ENCODE assay signal across 20 cellular contexts in genomic region chr5:77231470-77232138, GRCh38. TPM values are rescaled to one million over a fixed set of nuclear protein-coding genes. Genes with fewer than 3 reads are reported as not detected.
DNase-seq lines count a peak whose midpoint lies in the region; ATAC-seq and TF ChIP-seq lines count a peak whose summit lies in the region.
"Had no signal": no experiment of that assay in that cellular context is flagged by ENCODE, and none has a peak within 500 bp of the region (broad histone marks: within the 10 kb centered on the region; RNA-seq: fewer than 3 reads in every experiment).

No MANE protein-coding gene starts in this region.

- no peak for TF ChIP-seq POLR2A in upper lobe of left lung (IDR thresholded peaks at IDR 0.05)

- H3K27me3 ChIP-seq in upper lobe of left lung, result no peaks in the 10 kb centered on the region
- no peaks in the 10 kb centered on the region for H3K27me3 ChIP-seq in H7 (ENCODE audit: control insufficient read depth, insufficient read depth, low read length)
- H3K27me3 ChIP-seq: cardiac muscle cell, gastrocnemius medialis, SJSA1 had no signal

- no peaks in the 10 kb centered on the region for H3K36me3 Mint-ChIP-seq in WTC11
- no peaks in the 10 kb centered on the region for H3K36me3 Mint-ChIP-seq in activated CD4-positive, alpha-beta T cell treated with anti-CD3 and anti-CD28 coated beads, Interleukin-2, amount 10 ng/mL, durations not matched to agents 24 days and 14 days (ENCODE audit: low read depth)
- H3K36me3 Mint-ChIP-seq: CD4-positive, CD25-positive, alpha-beta regulatory T cell; natural killer cell treated with Interleukin-12 subunit alpha and Interleukin-12 subunit beta and Interleukin-15 and Interleukin-18, amount 100 ng/mL, for 72 hours had no signal

- no peak overlapping the region for H3K27ac ChIP-seq in upper lobe of left lung
- H3K27ac ChIP-seq: cardiac muscle cell, gastrocnemius medialis, SJSA1 had no signal

- CTCF ChIA-PET in WTC11 (lab: Charles Lee), result interaction anchor here (0.7 kb wide), 1 partner anchor 12 kb away, joined by 3 read pairs; no protein-coding TSS in a partner anchor

- POLR2A ChIA-PET in WTC11 (lab: Charles Lee), result interaction anchor here (0.9 kb wide), 1 partner anchor 201 kb away, joined by 3 read pairs; no protein-coding TSS in a partner anchor

- H3K4me1 Mint-ChIP-seq in WTC11, result no peaks in the 10 kb centered on the region
- peaks cover 2% of the 10 kb centered on the region for H3K4me1 Mint-ChIP-seq in activated CD4-positive, alpha-beta T cell treated with anti-CD3 and anti-CD28 coated beads, Interleukin-2, amount 10 ng/mL, durations not matched to agents 24 days and 14 days
- H3K4me1 Mint-ChIP-seq: CD4-positive, CD25-positive, alpha-beta regulatory T cell had no signal

- ATAC-seq in WTC11 (peak; percentile 60), upper lobe of left lung (ENCODE audit: low FRiP score in 2 of 2) (peak; percentile 26 to 45), GM19397 (IDR thresholded peaks at IDR 0.05; ENCODE audit: unreplicated experiment) (no peak)
- ATAC-seq: gastrocnemius medialis; natural killer cell treated with Interleukin-12 subunit alpha and Interleukin-12 subunit beta and Interleukin-15 and Interleukin-18, amount 100 ng/mL, for 72 hours; PC-3 had no signal

- H3K27me3 Mint-ChIP-seq in WTC11 (ENCODE audit: low read depth), result no peaks in the 10 kb centered on the region
- H3K27me3 Mint-ChIP-seq in activated CD4-positive, alpha-beta T cell treated with anti-CD3 and anti-CD28 coated beads, Interleukin-2, amount 10 ng/mL, durations not matched to agents 24 days and 14 days, result peaks cover 17% of the 10 kb centered on the region
- H3K27me3 Mint-ChIP-seq: CD4-positive, CD25-positive, alpha-beta regulatory T cell had no signal

- TF ChIP-seq CTCF in WTC11 (IDR thresholded peaks at IDR 0.05), result no peak
- no peak for TF ChIP-seq CTCF in upper lobe of left lung (IDR thresholded peaks at IDR 0.05)

- peaks cover 0 to 5% (median 2%) of the 10 kb centered on the region in 4 donors for H3K4me1 ChIP-seq in upper lobe of left lung
- H3K4me1 ChIP-seq: gastrocnemius medialis, SJSA1 had no signal

- TF ChIP-seq EP300 in upper lobe of left lung (IDR thresholded peaks at IDR 0.05), result no peak

- H3K9me3 Mint-ChIP-seq in WTC11, result no peaks in the 10 kb centered on the region
- H3K9me3 Mint-ChIP-seq in activated CD4-positive, alpha-beta T cell treated with anti-CD3 and anti-CD28 coated beads, Interleukin-2, amount 10 ng/mL, durations not matched to agents 24 days and 14 days, result peaks cover 11% of the 10 kb centered on the region

- no peaks in the 10 kb centered on the region for H3K9me3 ChIP-seq in upper lobe of left lung
- H3K9me3 ChIP-seq: gastrocnemius medialis, SJSA1 had no signal

- WGBS in upper lobe of left lung, 2 donors, result 44 to 47% methylated on average over 8 of the region's 8 CpGs

- H3K36me3 ChIP-seq in upper lobe of left lung (no peaks in the 10 kb centered on the region), H7 (replicated peaks; ENCODE audit: control insufficient read depth, insufficient read depth, low read length) (no peaks in the 10 kb centered on the region)
- H3K36me3 ChIP-seq: cardiac muscle cell, gastrocnemius medialis, SJSA1 had no signal

- no peak overlapping the region for H3K4me3 Mint-ChIP-seq in WTC11
- H3K4me3 Mint-ChIP-seq in activated CD4-positive, alpha-beta T cell treated with anti-CD3 and anti-CD28 coated beads, Interleukin-2, amount 10 ng/mL, durations not matched to agents 24 days and 14 days, result no peak overlapping the region
- H3K4me3 Mint-ChIP-seq: CD4-positive, CD25-positive, alpha-beta regulatory T cell; natural killer cell treated with Interleukin-12 subunit alpha and Interleukin-12 subunit beta and Interleukin-15 and Interleukin-18, amount 100 ng/mL, for 72 hours had no signal

- intact Hi-C loops in activated CD4-positive, alpha-beta T cell treated with anti-CD3 and anti-CD28 coated beads, Interleukin-2, amount 10 ng/mL, durations not matched to agents 24 days and 14 days (cut with micrococcal nuclease), result no loop called here

- no peak overlapping the region for H3K4me3 ChIP-seq in upper lobe of left lung
- no peak overlapping the region for H3K4me3 ChIP-seq in H7 (ENCODE audit: insufficient read depth, low read depth, low read length)
- H3K4me3 ChIP-seq: cardiac muscle cell, gastrocnemius medialis, SJSA1 had no signal

- no peak overlapping the region for H3K27ac Mint-ChIP-seq in WTC11
- H3K27ac Mint-ChIP-seq in activated CD4-positive, alpha-beta T cell treated with anti-CD3 and anti-CD28 coated beads, Interleukin-2, amount 10 ng/mL, durations not matched to agents 24 days and 14 days, result no peak overlapping the region
- H3K27ac Mint-ChIP-seq: CD4-positive, CD25-positive, alpha-beta regulatory T cell; natural killer cell treated with Interleukin-12 subunit alpha and Interleukin-12 subunit beta and Interleukin-15 and Interleukin-18, amount 100 ng/mL, for 72 hours had no signal

- peak; percentile 46 for DNase-seq in SIG-M5 treated with dmso at 0.1 percent for 504 hours (lab: John Stamatoyannopoulos, UW; ENCODE audit: unreplicated experiment)
- DNase-seq in SIG-M5 (lab: John Stamatoyannopoulos, UW), result no peak
- DNase-seq in NOMO-1 treated with DMSO at 0.1 percent for 48 hours (lab: John Stamatoyannopoulos, UW; ENCODE audit: unreplicated experiment), result peak; percentile 56
- DNase-seq in WTC11 (ENCODE audit: low spot score), result no peak
- no peak for DNase-seq in upper lobe of left lung
- no peak for DNase-seq in activated CD4-positive, alpha-beta T cell treated with anti-CD3 and anti-CD28 coated beads, Interleukin-2, amount 10 ng/mL, durations not matched to agents 24 days and 14 days
- DNase-seq in H7, result no peak
- DNase-seq: activated CD4-positive, alpha-beta T cell treated with anti-CD3 and anti-CD28 coated beads, Interleukin-2, amount 50 U/mL, for 1 hour; activated gamma-delta T cell; gastrocnemius medialis; NCI-H1417; NCI-H524 treated with DMSO at 0.1 percent for 48 hours; stimulated activated CD4-positive, alpha-beta T cell treated with anti-CD3 and anti-CD28 coated beads, Interleukin-2, amount 100 ng/mL, for 48 hours had no signal

TF ChIP-seq in WTC11, 78 proteins besides CTCF, POLR2A, EP300 and RAD21 (continues in another document):
- TF ChIP-seq HMGXB4 (CRISPR knock-in tag; IDR thresholded peaks at IDR 0.05), result no peak
- no peak for TF ChIP-seq IRF1 (CRISPR knock-in tag; IDR thresholded peaks at IDR 0.05)
- TF ChIP-seq NR2C2 (CRISPR knock-in tag; IDR thresholded peaks at IDR 0.05), result no peak
- no peak for TF ChIP-seq ELF4 (CRISPR knock-in tag; IDR thresholded peaks at IDR 0.05; ENCODE audit: low read depth)
- TF ChIP-seq RORB (CRISPR knock-in tag; IDR thresholded peaks at IDR 0.05), result no peak
- TF ChIP-seq ZNF219 (CRISPR knock-in tag; IDR thresholded peaks at IDR 0.05; ENCODE audit: borderline replicate concordance), result no peak
- TF ChIP-seq, protein P1, sequence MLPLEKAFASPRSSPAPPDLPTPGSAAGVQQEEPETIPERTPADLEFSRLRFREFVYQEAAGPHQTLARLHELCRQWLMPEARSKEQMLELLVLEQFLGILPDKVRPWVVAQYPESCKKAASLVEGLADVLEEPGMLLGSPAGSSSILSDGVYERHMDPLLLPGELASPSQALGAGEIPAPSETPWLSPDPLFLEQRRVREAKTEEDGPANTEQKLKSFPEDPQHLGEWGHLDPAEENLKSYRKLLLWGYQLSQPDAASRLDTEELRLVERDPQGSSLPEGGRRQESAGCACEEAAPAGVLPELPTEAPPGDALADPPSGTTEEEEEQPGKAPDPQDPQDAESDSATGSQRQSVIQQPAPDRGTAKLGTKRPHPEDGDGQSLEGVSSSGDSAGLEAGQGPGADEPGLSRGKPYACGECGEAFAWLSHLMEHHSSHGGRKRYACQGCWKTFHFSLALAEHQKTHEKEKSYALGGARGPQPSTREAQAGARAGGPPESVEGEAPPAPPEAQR (CRISPR knock-in tag; IDR thresholded peaks at IDR 0.05), result no peak
- TF ChIP-seq, protein P2, sequence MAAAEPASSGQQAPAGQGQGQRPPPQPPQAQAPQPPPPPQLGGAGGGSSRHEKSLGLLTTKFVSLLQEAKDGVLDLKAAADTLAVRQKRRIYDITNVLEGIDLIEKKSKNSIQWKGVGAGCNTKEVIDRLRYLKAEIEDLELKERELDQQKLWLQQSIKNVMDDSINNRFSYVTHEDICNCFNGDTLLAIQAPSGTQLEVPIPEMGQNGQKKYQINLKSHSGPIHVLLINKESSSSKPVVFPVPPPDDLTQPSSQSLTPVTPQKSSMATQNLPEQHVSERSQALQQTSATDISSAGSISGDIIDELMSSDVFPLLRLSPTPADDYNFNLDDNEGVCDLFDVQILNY (CRISPR knock-in tag; IDR thresholded peaks at IDR 0.05), result no peak

RNA-seq across cellular contexts. Expression of gene PDE8B, which starts 21.1 kb away (rescaled TPM):
- 0.31 to 0.62 TPM (median 0.53 TPM) in 3 replicates for total RNA-seq in WTC11 (2021)
- total RNA-seq in upper lobe of left lung, result 10 to 100 TPM in 3 of 6 donors, 1 to 10 TPM in 3; 5.8 to 21.9 (median 9.7) TPM
- 0.17 and 0.19 TPM in 2 replicates for total RNA-seq in activated CD4-positive, alpha-beta T cell treated with anti-CD3 and anti-CD28 coated beads, Interleukin-2, amount 10 ng/mL, durations not matched to agents 24 days and 14 days
- 0.03 and 1.9 TPM in 2 replicates for total RNA-seq in H7 (2014; rRNA removed; shearing (Covaris generic))
- total RNA-seq: A172; CD4-positive, CD25-positive, alpha-beta regulatory T cell; natural killer cell treated with Interleukin-12 subunit alpha and Interleukin-12 subunit beta and Interleukin-15 and Interleukin-18, amount 100 ng/mL, for 72 hours; PC-3; SJSA1 had no signal

Comparison
In these comparisons a context has a peak if more than half of its experiments do, and no peak if none do; other contexts are left out.
1. DNase-seq: peak in SIG-M5 treated with dmso at 0.1 percent for 504 hours (single experiment) and NOMO-1 treated with DMSO at 0.1 percent for 48 hours (single experiment); none in SIG-M5 (single experiment), WTC11 (single experiment), upper lobe of left lung (0 of 2), activated CD4-positive, alpha-beta T cell treated with anti-CD3 and anti-CD28 coated beads, Interleukin-2, amount 10 ng/mL, durations not matched to agents 24 days and 14 days (single experiment) and H7 (single experiment).